Comparison of ENCODE assay signal across 16 cellular contexts in the genomic region with DNA sequence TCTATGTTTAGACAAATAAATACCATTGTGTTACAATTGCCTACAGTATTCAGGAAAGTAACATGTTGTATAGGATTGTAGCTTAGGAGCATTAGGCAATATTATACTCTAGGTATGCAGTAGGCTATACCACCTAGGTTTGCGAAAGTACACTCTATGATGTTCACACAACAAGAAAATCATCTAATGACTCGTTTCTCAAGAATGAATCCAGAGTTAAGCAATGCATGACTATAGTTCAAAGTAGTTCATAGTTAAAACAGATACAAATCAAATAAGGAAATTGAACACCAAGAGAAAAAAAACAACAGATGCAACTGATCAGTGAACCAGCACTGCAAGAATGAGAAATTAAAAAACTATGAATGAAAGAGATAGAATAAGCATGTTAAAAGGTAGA. TPM values are rescaled to one million over a fixed set of nuclear protein-coding genes. Genes with fewer than 3 reads are reported as not detected.
A peak's percentile ranks its signal among the peaks of the same experiment; 100 is the strongest.
DNase-seq lines count a peak whose midpoint lies in the region; TF ChIP-seq lines count a peak whose summit lies in the region.
"Had no signal": no experiment of that assay in that cellular context is flagged by ENCODE, and none has a peak within 500 bp of the region (broad histone marks: within the 10 kb centered on the region; RNA-seq: fewer than 3 reads in every experiment).

No MANE protein-coding gene starts in this region.

- WGBS in lower leg skin, 2 donors, result 52 to 62% methylated on average over 2 of the region's 2 CpGs
- 64 to 86% (median 68%) methylated on average over 2 of the region's 2 CpGs for WGBS in spleen, 5 donors

- H3K27me3 ChIP-seq in breast epithelium (no peaks in the 10 kb centered on the region), spleen (replicated peaks in 1 of 7) (peaks cover 0 to 5% (median 0%) of the 10 kb centered on the region in 7 donors)

- H3K4me1 ChIP-seq in breast epithelium (no peaks in the 10 kb centered on the region), spleen (peaks cover 0 to 9% (median 5%) of the 10 kb centered on the region in 6 donors)

- CTCF ChIA-PET in MCF 10A (lab: Yijun Ruan, JAX), result interaction anchor here (0.7 to 20.7 kb wide), 20 partner anchors 12 to 671 kb away, joined by 3 to 732 read pairs (median 12); no protein-coding TSS in a partner anchor

- no TSS peak for BruUV-seq in MCF 10A (replicated peaks; lab: Mats Ljungman, UMichigan)

- no peak for TF ChIP-seq CTCF in MCF 10A (IDR thresholded peaks at IDR 0.05; ENCODE audit: unreplicated experiment)
- no peak for TF ChIP-seq CTCF in breast epithelium (IDR thresholded peaks at IDR 0.05)
- TF ChIP-seq CTCF in fibroblast of pulmonary artery (IDR thresholded peaks at IDR 0.05; ENCODE audit: low read length, missing control alignments), result no peak
- TF ChIP-seq CTCF in type B pancreatic cell (conservative IDR thresholded peaks at IDR 0.05), result no peak
- no peak for TF ChIP-seq CTCF in lower leg skin (IDR thresholded peaks at IDR 0.05)
- no peak for TF ChIP-seq CTCF in spleen (IDR thresholded peaks at IDR 0.05 in 8 of 11, conservative IDR thresholded peaks at IDR 0.05 in 3 of 11)

- H3K36me3 Mint-ChIP-seq in MCF 10A (ENCODE audit: insufficient read depth, unreplicated experiment) (no peaks in the 10 kb centered on the region), type B pancreatic cell (no peaks in the 10 kb centered on the region)
- H3K36me3 Mint-ChIP-seq: activated naive CD4-positive, alpha-beta T cell treated with anti-CD3 and anti-CD28 coated beads, Interleukin-2, amount 50 U/mL, for 72 hours had no signal

- H3K4me1 Mint-ChIP-seq in MCF 10A (ENCODE audit: insufficient read depth, unreplicated experiment), result peaks cover 42% of the 10 kb centered on the region
- H3K4me1 Mint-ChIP-seq in type B pancreatic cell (ENCODE audit: unreplicated experiment), result peaks cover 4% of the 10 kb centered on the region

- H3K4me3 Mint-ChIP-seq in MCF 10A (ENCODE audit: unreplicated experiment) (no peak overlapping the region), type B pancreatic cell (peak overlapping the region; percentile 51)

- H3K36me3 ChIP-seq in breast epithelium (no peaks in the 10 kb centered on the region), spleen (no peaks in the 10 kb centered on the region)

- DNase-seq in MCF 10A (ENCODE audit: unreplicated experiment) (peak; percentile 89), breast epithelium (ENCODE audit: low spot score in 2 of 2) (no peak), SW480 (ENCODE audit: low spot score) (peak; percentile 32), fibroblast of pulmonary artery (ENCODE audit: low read depth) (peak; percentile 74), type B pancreatic cell (ENCODE audit: extremely low spot score, unreplicated experiment) (no peak), lower leg skin (ENCODE audit: low spot score in 2 of 2) (no peak), caudate nucleus (lab: John Stamatoyannopoulos, UW) (no peak), spleen (no peak)
- DNase-seq: activated CD4-positive, CD25-positive, alpha-beta regulatory T cell treated with anti-CD3 and anti-CD28 coated beads, Interleukin-2, amount 50 U/mL, for 72 hours; mesendoderm; NCI-H1092; NCI-H345; stimulated activated naive CD4-positive, alpha-beta T cell; T-helper 1 cell had no signal

- TF ChIP-seq POLR2A in breast epithelium (IDR thresholded peaks at IDR 0.05) (no peak), lower leg skin (IDR thresholded peaks at IDR 0.05) (no peak), spleen (IDR thresholded peaks at IDR 0.05) (no peak)

- H3K27ac ChIP-seq in breast epithelium (no peak overlapping the region), caudate nucleus (ENCODE audit: low read depth, low read length) (no peak overlapping the region), spleen (no peak overlapping the region)

- POLR2A ChIA-PET in MCF 10A (lab: Yijun Ruan, JAX), result interaction anchor here (0.6 to 3.4 kb wide), 15 partner anchors 11 to 285 kb away, joined by 3 to 12 read pairs (median 3); partner anchors contain the start of gene ABLIM3

- H3K27ac Mint-ChIP-seq in MCF 10A (ENCODE audit: low read depth, unreplicated experiment) (peak overlapping the region; percentile 65), type B pancreatic cell (peak overlapping the region; percentile 73)
- H3K27ac Mint-ChIP-seq: activated naive CD4-positive, alpha-beta T cell treated with anti-CD3 and anti-CD28 coated beads, Interleukin-2, amount 50 U/mL, for 72 hours had no signal

- H3K27me3 Mint-ChIP-seq in MCF 10A (ENCODE audit: insufficient read depth, unreplicated experiment) (no peaks in the 10 kb centered on the region), type B pancreatic cell (peaks cover 8% of the 10 kb centered on the region)

- no peaks in the 10 kb centered on the region for H3K9me3 Mint-ChIP-seq in MCF 10A (ENCODE audit: unreplicated experiment)
- H3K9me3 Mint-ChIP-seq in type B pancreatic cell, result no peaks in the 10 kb centered on the region
- H3K9me3 Mint-ChIP-seq: activated naive CD4-positive, alpha-beta T cell treated with anti-CD3 and anti-CD28 coated beads, Interleukin-2, amount 50 U/mL, for 72 hours had no signal

- intact Hi-C loops in MCF 10A (cut with micrococcal nuclease) (loop anchor here (1.0 to 2.0 kb wide), 9 partner anchors 51 to 669 kb away; no protein-coding TSS in a partner anchor), breast epithelium (cut with DNase I; ENCODE audit: low total_unique reads) (no loop called here), lower leg skin (cut with DNase I; ENCODE audit: low total_unique reads) (loop anchor here (10.0 kb wide), 1 partner anchor 379 kb away; no protein-coding TSS in a partner anchor), spleen (cut with DNase I; ENCODE audit: low total_unique reads) (loop anchor here (10.0 kb wide), 1 partner anchor 379 kb away; no protein-coding TSS in a partner anchor)

- H3K9me3 ChIP-seq in breast epithelium (no peaks in the 10 kb centered on the region), spleen (no peaks in the 10 kb centered on the region)

- H3K4me3 ChIP-seq in breast epithelium, result no peak overlapping the region
- H3K4me3 ChIP-seq in fibroblast of pulmonary artery (replicated peaks; ENCODE audit: low read depth, low read length), result no peak overlapping the region
- no peak overlapping the region for H3K4me3 ChIP-seq in lower leg skin (ENCODE audit: low read depth, poor library complexity, severe bottlenecking)
- H3K4me3 ChIP-seq in spleen, result no peak overlapping the region

RNA-seq across cellular contexts. Expression of gene ABLIM3, which starts 27.6 kb away (rescaled TPM):
- total RNA-seq in MCF 10A (2022) (168 and 206 TPM in 2 replicates), breast epithelium (10 to 100 TPM; 26.3 to 61.9 (median 57.4) TPM), type B pancreatic cell (ENCODE audit: low replicate concordance) (7.8 and 8.0 TPM in 2 replicates), lower leg skin (10 to 100 TPM in 1 of 4 donors, 1 to 10 TPM in 3; 4.2 to 12.3 (median 7.4) TPM), spleen (10 to 100 TPM; 12.8 to 32.9 (median 22.0) TPM)
- 1 to 10 TPM; 3.3 to 5.2 (median 4.5) TPM for polyA plus RNA-seq in spleen

RNA-seq across cellular contexts. Expression of gene SH3TC2, which starts 50.8 kb away (rescaled TPM):
- total RNA-seq in MCF 10A (2022) (6.2 and 7.2 TPM in 2 replicates), breast epithelium (1 to 10 TPM in 2 of 3 donors, under 1 TPM in 1; 0.48 to 9.4 (median 2.3) TPM), type B pancreatic cell (ENCODE audit: low replicate concordance) (8.6 and 14.7 TPM in 2 replicates), lower leg skin (1 to 10 TPM in 3 of 4 donors, under 1 TPM in 1; 0.80 to 3.7 (median 2.0) TPM), spleen (1 to 10 TPM in 6 of 7 donors, under 1 TPM in 1; 0.63 to 2.8 (median 1.6) TPM)
- polyA plus RNA-seq in spleen, result under 1 TPM; 0.02 to 0.38 (median 0.03) TPM
- total RNA-seq: activated naive CD4-positive, alpha-beta T cell treated with anti-CD3 and anti-CD28 coated beads, Interleukin-2, amount 50 U/mL, for 72 hours had no signal
- polyA plus RNA-seq: neural cell had no signal

Comparison
In these comparisons a context has a peak if more than half of its experiments do, and no peak if none do; other contexts are left out.
1. DNase-seq: peak in MCF 10A (single experiment), SW480 (single experiment) and fibroblast of pulmonary artery (single experiment); none in breast epithelium (0 of 2), type B pancreatic cell (single experiment), lower leg skin (0 of 2), caudate nucleus (0 of 61) and spleen (single experiment).